ENCODE assay signal across 16 cellular contexts in genomic region chr6:128246472-128246871, GRCh38.
DNase-seq lines count a peak whose midpoint lies in the region; ATAC-seq and TF ChIP-seq lines count a peak whose summit lies in the region.
"Had no signal": no experiment of that assay in that cellular context is flagged by ENCODE, and none has a peak within 500 bp of the region (broad histone marks: within the 10 kb centered on the region; RNA-seq: fewer than 3 reads in every experiment).

No MANE protein-coding gene starts in this region.

- POLR2A ChIA-PET in IMR-90 (lab: Charles Lee; ENCODE audit: unreplicated experiment): interaction anchor here (0.7 kb wide), 1 partner anchor 10 kb away, joined by 3 read pairs; no protein-coding TSS in a partner anchor
- POLR2A ChIA-PET in WTC11 (lab: Charles Lee): interaction anchor here (0.7 kb wide), 1 partner anchor 309 kb away, joined by 3 read pairs; no protein-coding TSS in a partner anchor

- H3K23ac ChIP-seq in IMR-90 (ENCODE audit: low read depth, low read length): no peak overlapping the region

- no peak for TF ChIP-seq POLR2A in IMR-90 (IDR thresholded peaks at IDR 0.05; ENCODE audit: low read depth, low read length)

- no peak overlapping the region for H2BK20ac ChIP-seq in IMR-90 (ENCODE audit: low read depth, low read length)

- no peak overlapping the region for H2AFZ ChIP-seq in IMR-90 (replicated peaks; ENCODE audit: low read length, poor library complexity)

- H3K4me3 ChIP-seq in IMR-90 (ENCODE audit: insufficient read depth, low read depth, low read length): no peak overlapping the region
- no peak overlapping the region for H3K4me3 ChIP-seq in left lung
- H3K4me3 ChIP-seq: A549 had no signal

- no peaks in the 10 kb centered on the region for H3K9me3 Mint-ChIP-seq in WTC11
- H3K9me3 Mint-ChIP-seq in activated T-helper 2 cell treated with anti-CD3 and anti-CD28 coated beads, Interferon-gamma antibody, Interleukin-2, Interleukin-4, amounts not matched to agents 10 μg/mL and 5 μg/mL and 100 μg/mL, durations not matched to agents 14 hours and 24 hours and 36 hours: no peaks in the 10 kb centered on the region

- no peak overlapping the region for H4K91ac ChIP-seq in IMR-90 (ENCODE audit: insufficient read depth, low read depth, low read length)

- no peak for TF ChIP-seq RAD21 in IMR-90 (IDR thresholded peaks at IDR 0.05; ENCODE audit: low read length)

- in situ Hi-C loops in IMR-90 (cut with MboI; ENCODE audit: low sequenced_read_pairs): no loop called here

- no peak overlapping the region for H2AK9ac ChIP-seq in IMR-90 (replicated peaks; ENCODE audit: low read depth, low read length, poor library complexity)

- peaks cover 11 to 45% of the 10 kb centered on the region in 2 experiments for H3K79me1 ChIP-seq in IMR-90 (ENCODE audit: low read depth in 1 of 2, low read length in 2 of 2)

- H3K36me3 ChIP-seq in IMR-90 (ENCODE audit: control insufficient read depth, insufficient read depth, low read length) (0 out of 2 replicates have a peak, but pooled peaks cover 3% of the 10 kb centered on the region), left lung (no peaks in the 10 kb centered on the region)

- no peak overlapping the region for H2BK120ac ChIP-seq in IMR-90 (ENCODE audit: low read depth, low read length)

- peak; percentile 23 for DNase-seq in DMS53 (lab: John Stamatoyannopoulos, UW)
- no peak for DNase-seq in IMR-90
- no peak for DNase-seq in WTC11 (ENCODE audit: low spot score)
- no peak for DNase-seq in left lung
- no peak for DNase-seq in NCI-H2029 (lab: John Stamatoyannopoulos, UW)
- DNase-seq in epidermal melanocyte (ENCODE audit: insufficient read length, low spot score): no peak
- DNase-seq in activated T-helper 2 cell treated with anti-CD3 and anti-CD28 coated beads, Interferon-gamma antibody, Interleukin-2, Interleukin-4, amounts not matched to agents 10 μg/mL and 5 μg/mL and 100 μg/mL, durations not matched to agents 14 hours and 24 hours and 36 hours (ENCODE audit: low spot score): no peak
- DNase-seq: C1 segment of cervical spinal cord, GOT3, Kasumi-1, NCI-H1105, NCI-H187, NCI-H446 treated with DMSO at 0.1 percent for 48 hours had no signal

- H2AK5ac ChIP-seq in IMR-90 (ENCODE audit: low read depth, low read length): no peak overlapping the region

- H3K9ac ChIP-seq in IMR-90 (ENCODE audit: low read depth, low read length): no peak overlapping the region

- no peak overlapping the region for H3K4ac ChIP-seq in IMR-90 (ENCODE audit: low read depth, low read length)

- H3K36me3 Mint-ChIP-seq in WTC11: no peaks in the 10 kb centered on the region
- H3K36me3 Mint-ChIP-seq in activated T-helper 2 cell treated with anti-CD3 and anti-CD28 coated beads, Interferon-gamma antibody, Interleukin-2, Interleukin-4, amounts not matched to agents 10 μg/mL and 5 μg/mL and 100 μg/mL, durations not matched to agents 14 hours and 24 hours and 36 hours (ENCODE audit: low read depth): no peaks in the 10 kb centered on the region
- H3K36me3 Mint-ChIP-seq: IgD-negative memory B cell had no signal

- H3K18ac ChIP-seq in IMR-90 (ENCODE audit: low read depth, low read length): no peak overlapping the region

- H3K4me1 ChIP-seq in IMR-90 (ENCODE audit: control insufficient read depth, insufficient read depth, low read length) (peaks cover 3% of the 10 kb centered on the region; the same call in 1 of the 2 replicates), left lung (no peaks in the 10 kb centered on the region)
- H3K4me1 ChIP-seq: A549 had no signal

- no peaks in the 10 kb centered on the region for H3K9me3 ChIP-seq in IMR-90 (ENCODE audit: control insufficient read depth, insufficient read depth, low read length)
- H3K9me3 ChIP-seq in left lung: no peaks in the 10 kb centered on the region
- H3K9me3 ChIP-seq: A549 had no signal

- H3K27ac Mint-ChIP-seq in WTC11: peak overlapping the region; percentile 36; the same call in 1 of the 2 replicates
- no peak overlapping the region for H3K27ac Mint-ChIP-seq in activated T-helper 2 cell treated with anti-CD3 and anti-CD28 coated beads, Interferon-gamma antibody, Interleukin-2, Interleukin-4, amounts not matched to agents 10 μg/mL and 5 μg/mL and 100 μg/mL, durations not matched to agents 14 hours and 24 hours and 36 hours
- H3K27ac Mint-ChIP-seq: IgD-negative memory B cell had no signal

- no peak overlapping the region for H3K27ac ChIP-seq in IMR-90 (ENCODE audit: insufficient read depth, low read length)
- H3K27ac ChIP-seq in left lung: no peak overlapping the region
- H3K27ac ChIP-seq: A549 had no signal

- intact Hi-C loops in IMR-90 (cut with micrococcal nuclease): no loop called here
- intact Hi-C loops in left lung (cut with DNase I): no loop called here
- intact Hi-C loops in activated T-helper 2 cell treated with anti-CD3 and anti-CD28 coated beads, Interferon-gamma antibody, Interleukin-2, Interleukin-4, amounts not matched to agents 10 μg/mL and 5 μg/mL and 100 μg/mL, durations not matched to agents 14 hours and 24 hours and 36 hours (cut with micrococcal nuclease): no loop called here

- H4K8ac ChIP-seq in IMR-90 (ENCODE audit: low read depth in 2 of 2, low read length in 2 of 2): no peak overlapping the region

- H3K9me1 ChIP-seq in IMR-90 (ENCODE audit: insufficient read depth, low read length): peaks cover 5% of the 10 kb centered on the region

- H3K4me2 ChIP-seq in IMR-90 (ENCODE audit: low read depth, low read length): no peak overlapping the region
- H3K4me2 ChIP-seq: A549 had no signal

- WGBS in IMR-90 (ENCODE audit: extremely low coverage in 2 of 2, insufficient read length in 1 of 2), 2 experiments: 100% methylated on average over 2 of the region's 3 CpGs; no CpG with 5 or more reads in 1 of the 2 experiments

- no peak overlapping the region for H2BK5ac ChIP-seq in IMR-90 (ENCODE audit: low read depth, low read length, poor library complexity, severe bottlenecking)

- H3K14ac ChIP-seq in IMR-90 (replicated peaks; ENCODE audit: low read depth, low read length): 0 out of 2 replicates have a peak overlapping the region, but pooled peaks have one; percentile 7

- CTCF ChIA-PET in IMR-90 (lab: Yijun Ruan, JAX): no interaction called here
- CTCF ChIA-PET in WTC11 (lab: Charles Lee): no interaction called here

- ATAC-seq in IMR-90 (ENCODE audit: low read depth): no peak
- no peak for ATAC-seq in WTC11
- peak; percentile 80 for ATAC-seq in left lung
- ATAC-seq in HG03045 (IDR thresholded peaks at IDR 0.05; ENCODE audit: unreplicated experiment): no peak
- ATAC-seq: A549 had no signal

- peaks cover 4% of the 10 kb centered on the region for H3K4me1 Mint-ChIP-seq in WTC11
- peaks cover 9% of the 10 kb centered on the region for H3K4me1 Mint-ChIP-seq in activated T-helper 2 cell treated with anti-CD3 and anti-CD28 coated beads, Interferon-gamma antibody, Interleukin-2, Interleukin-4, amounts not matched to agents 10 μg/mL and 5 μg/mL and 100 μg/mL, durations not matched to agents 14 hours and 24 hours and 36 hours (ENCODE audit: low read depth)

- H3K56ac ChIP-seq in IMR-90 (ENCODE audit: extremely low read depth, insufficient read depth, low read length): no peak overlapping the region

- dilution Hi-C loops in IMR-90 (cut with HindIII; ENCODE audit: low sequenced_read_pairs, unreplicated experiment): no loop called here

- no TSS peak for BruUV-seq in IMR-90 (replicated peaks; lab: Mats Ljungman, UMichigan)

- H3K4me3 Mint-ChIP-seq in WTC11: no peak overlapping the region
- no peak overlapping the region for H3K4me3 Mint-ChIP-seq in activated T-helper 2 cell treated with anti-CD3 and anti-CD28 coated beads, Interferon-gamma antibody, Interleukin-2, Interleukin-4, amounts not matched to agents 10 μg/mL and 5 μg/mL and 100 μg/mL, durations not matched to agents 14 hours and 24 hours and 36 hours (ENCODE audit: low read depth)
- H3K4me3 Mint-ChIP-seq: IgD-negative memory B cell had no signal

- no peaks in the 10 kb centered on the region for H3K27me3 Mint-ChIP-seq in WTC11 (ENCODE audit: low read depth)
- H3K27me3 Mint-ChIP-seq in activated T-helper 2 cell treated with anti-CD3 and anti-CD28 coated beads, Interferon-gamma antibody, Interleukin-2, Interleukin-4, amounts not matched to agents 10 μg/mL and 5 μg/mL and 100 μg/mL, durations not matched to agents 14 hours and 24 hours and 36 hours (ENCODE audit: low read depth): peaks cover 4% of the 10 kb centered on the region
- H3K27me3 Mint-ChIP-seq: IgD-negative memory B cell had no signal

- no peaks in the 10 kb centered on the region for H3K27me3 ChIP-seq in IMR-90 (ENCODE audit: control insufficient read depth, insufficient read depth, low read length)
- H3K27me3 ChIP-seq in left lung: no peaks in the 10 kb centered on the region

- H4K20me1 ChIP-seq in IMR-90 (ENCODE audit: insufficient read depth, low read length): no peaks in the 10 kb centered on the region; the same call in 1 of the 2 replicates

- TF ChIP-seq CTCF in IMR-90 (conservative IDR thresholded peaks at IDR 0.05; ENCODE audit: low read depth, low read length) (no peak), WTC11 (IDR thresholded peaks at IDR 0.05) (no peak), left lung (IDR thresholded peaks at IDR 0.05) (no peak)

- no peak overlapping the region for H4K5ac ChIP-seq in IMR-90 (ENCODE audit: low read depth, low read length)

- no peak overlapping the region for H2BK15ac ChIP-seq in IMR-90 (ENCODE audit: low read depth, low read length)

TF ChIP-seq in IMR-90, 13 proteins besides CTCF, POLR2A, EP300 and RAD21 (continues in another document):
- TF ChIP-seq RCOR1 (IDR thresholded peaks at IDR 0.05; ENCODE audit: insufficient replicate concordance, low read length): no peak
- no peak for TF ChIP-seq ELK1 (IDR thresholded peaks at IDR 0.05; ENCODE audit: borderline replicate concordance, low read depth, low read length)

TF ChIP-seq in WTC11, 78 proteins besides CTCF, POLR2A, EP300 and RAD21 (continues in another document):
- TF ChIP-seq TP53 (CRISPR knock-in tag; IDR thresholded peaks at IDR 0.05) (no peak), ZNF317 (CRISPR knock-in tag; IDR thresholded peaks at IDR 0.05; ENCODE audit: borderline replicate concordance, low read depth) (no peak), ERG (CRISPR knock-in tag; IDR thresholded peaks at IDR 0.05) (no peak), GRHL2 (CRISPR knock-in tag; IDR thresholded peaks at IDR 0.05; ENCODE audit: insufficient replicate concordance, severe bottlenecking) (no peak)
